In the genomic region with DNA sequence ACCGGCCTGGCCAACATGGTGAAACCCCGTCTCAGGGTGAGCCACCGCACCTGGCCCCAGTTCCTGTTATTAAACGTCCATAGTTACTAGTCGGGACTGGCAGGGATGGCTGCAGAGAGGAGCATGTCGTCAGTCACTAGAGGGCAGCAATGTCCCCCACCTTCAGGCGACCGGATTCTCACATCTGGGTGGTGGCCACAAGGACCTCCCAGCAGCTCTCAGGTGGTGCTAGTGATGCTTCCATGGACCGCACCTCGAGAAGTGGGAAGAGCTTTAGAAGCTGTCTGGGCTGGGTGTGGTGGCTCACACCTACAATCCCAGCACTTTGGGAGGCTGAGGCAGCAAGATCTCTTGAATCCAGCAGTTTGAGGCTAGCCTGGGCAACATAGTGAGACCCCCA, we compare ENCODE assay signal across 8 cellular contexts. TPM values are rescaled to one million over a fixed set of nuclear protein-coding genes. Genes with fewer than 3 reads are reported as not detected.
DNase-seq lines count a peak whose midpoint lies in the region; ATAC-seq and TF ChIP-seq lines count a peak whose summit lies in the region.
"Had no signal": no experiment of that assay in that cellular context is flagged by ENCODE, and none has a peak within 500 bp of the region (broad histone marks: within the 10 kb centered on the region; RNA-seq: fewer than 3 reads in every experiment).

No MANE protein-coding gene starts in this region.

- peak overlapping the region in 2 of 3 experiments; percentile 58 to 59; a peak in 2 of 7 replicates for H3K27ac Mint-ChIP-seq in H9

- H3K4ac ChIP-seq in H9 (ENCODE audit: low read depth, low read length) = no peak overlapping the region

- no peak overlapping the region for H4K8ac ChIP-seq in H9 (replicated peaks; ENCODE audit: insufficient read length, low read depth, low read length)

- H3K9me3 ChIP-seq in H9 (ENCODE audit: control insufficient read depth, low read depth, low read length) = no peaks in the 10 kb centered on the region

- H2BK20ac ChIP-seq in H9 (ENCODE audit: low read depth, low read length, poor library complexity, severe bottlenecking) = no peak overlapping the region

- no peaks in the 10 kb centered on the region for H3K36me3 Mint-ChIP-seq in H9 (ENCODE audit: insufficient read depth in 1 of 3, low read depth in 3 of 3)
- H3K36me3 Mint-ChIP-seq: brain had no signal

- H3K23ac ChIP-seq in H9 (ENCODE audit: insufficient read length, low read depth, low read length) = no peak overlapping the region

- no peak overlapping the region for H3K18ac ChIP-seq in H9 (ENCODE audit: insufficient read length, low read depth, low read length)

- H3K56ac ChIP-seq in H9 (ENCODE audit: insufficient read length, low read depth, low read length) = no peak overlapping the region

- H2AFZ ChIP-seq in H9 (ENCODE audit: low read length) = no peak overlapping the region

- H3K4me1 ChIP-seq in H9 (ENCODE audit: insufficient read depth, low read length) = no peaks in the 10 kb centered on the region

- peaks cover 1% of the 10 kb centered on the region for H3K27me3 Mint-ChIP-seq in H9 (ENCODE audit: low read depth)
- H3K27me3 Mint-ChIP-seq: brain had no signal

- no peak for TF ChIP-seq POLR2A in lower leg skin (IDR thresholded peaks at IDR 0.05)

- intact Hi-C loops in lower leg skin (cut with DNase I; ENCODE audit: low total_unique reads) = no loop called here

- H3K79me1 ChIP-seq in H9 (ENCODE audit: insufficient read depth, low read depth, low read length, poor library complexity, severe bottlenecking) = no peaks in the 10 kb centered on the region

- H3K23me2 ChIP-seq in H9 (ENCODE audit: insufficient read length, low read depth, low read length, poor library complexity, severe bottlenecking) = no peaks in the 10 kb centered on the region

- H2BK5ac ChIP-seq in H9 (ENCODE audit: insufficient read length, low read length) = no peak overlapping the region

- no peaks in the 10 kb centered on the region for H4K20me1 ChIP-seq in H9 (ENCODE audit: control insufficient read depth, insufficient read depth, insufficient read length)

- H3K79me2 ChIP-seq in H9 (ENCODE audit: insufficient read depth, low read length) = no peaks in the 10 kb centered on the region

- H3K9ac ChIP-seq in H9 (ENCODE audit: extremely low read depth, insufficient read length, low read length) = no peak overlapping the region

- H4K91ac ChIP-seq in H9 (ENCODE audit: insufficient read length, low read depth, low read length) = no peak overlapping the region

- peaks cover 0 to 2% of the 10 kb centered on the region in 2 experiments; a peak in 1 of 5 replicates for H3K9me3 Mint-ChIP-seq in H9

- TF ChIP-seq CTCF in GM12873 (IDR thresholded peaks at IDR 0.05; ENCODE audit: insufficient read depth, low read depth, low read length, missing control alignments) (peak; percentile 74), H9 (conservative IDR thresholded peaks at IDR 0.05) (peak; percentile 73), lower leg skin (IDR thresholded peaks at IDR 0.05) (no peak)

- H4K5ac ChIP-seq in H9 (ENCODE audit: insufficient read length, low read depth, low read length) = no peak overlapping the region

- DNase-seq in H9 (peak; percentile 90), NCI-H1092 (lab: John Stamatoyannopoulos, UW) (peak; percentile 8), lower leg skin (ENCODE audit: low spot score in 2 of 2) (no peak)
- DNase-seq in activated CD4-positive, alpha-beta T cell treated with anti-CD3 and anti-CD28 coated beads for 4 hours = peak; percentile 38 to 53
- peak; percentile 73 for DNase-seq in stimulated activated CD4-positive, alpha-beta T cell treated with anti-CD3 and anti-CD28 coated beads, Interleukin-15, amount 100 ng/mL, for 24 hours

- H3T11ph ChIP-seq in H9 (ENCODE audit: low read length) = no peak overlapping the region

- WGBS in H9 (ENCODE audit: extremely low coverage, insufficient read length, low lambda C conversion rate) = no CpG with 5 or more reads among the region's 10 CpGs
- 15 to 18% methylated on average over 10 of the region's 10 CpGs for WGBS in lower leg skin, 2 donors

- no peaks in the 10 kb centered on the region for H3K27me3 ChIP-seq in H9 (ENCODE audit: insufficient read depth, low read length)

- H3K4me2 ChIP-seq in H9 (ENCODE audit: insufficient read depth, insufficient read length, low read length) = no peak overlapping the region

- H3K4me3 ChIP-seq in lower leg skin (ENCODE audit: low read depth, poor library complexity, severe bottlenecking) = no peak overlapping the region

- H2BK15ac ChIP-seq in H9 (ENCODE audit: low read depth, low read length) = no peak overlapping the region

- no peak overlapping the region for H2BK120ac ChIP-seq in H9 (ENCODE audit: low read depth, low read length, poor library complexity, severe bottlenecking)

- H2BK12ac ChIP-seq in H9 (ENCODE audit: insufficient read length, low read depth, low read length) = no peak overlapping the region

- no peak overlapping the region for H2AK5ac ChIP-seq in H9 (ENCODE audit: insufficient read length, low read length)

- H3K14ac ChIP-seq in H9 (ENCODE audit: insufficient read depth, low read length) = no peak overlapping the region

- H3K4me1 Mint-ChIP-seq in H9 = peaks cover 2 to 6% of the 10 kb centered on the region in 2 experiments; a peak in 1 of 4 replicates
- H3K4me1 Mint-ChIP-seq: brain had no signal

- ATAC-seq in esophagus mucosa = peak; percentile 35

- H3K27ac ChIP-seq in H9 (ENCODE audit: insufficient read length, low read depth, low read length) = no peak overlapping the region

- no peak overlapping the region; a peak in 1 of 5 replicates for H3K4me3 Mint-ChIP-seq in H9
- H3K4me3 Mint-ChIP-seq: brain had no signal

RNA-seq across cellular contexts. Expression of gene IL3RA, which starts 13.3 kb away (rescaled TPM):
- total RNA-seq in H9 (2021) = 0.24 TPM in 1 of 2 replicates, not detected in the other
- 1.2 TPM for total RNA-seq in esophagus mucosa
- 1 to 10 TPM; 1.7 to 6.2 (median 4.5) TPM for total RNA-seq in lower leg skin

RNA-seq across cellular contexts. Expression of gene CSF2RA, which starts 54.7 kb away (rescaled TPM):
- total RNA-seq in H9 (2021) (4.4 and 4.7 TPM in 2 replicates), esophagus mucosa (3.3 TPM), lower leg skin (1 to 10 TPM; 2.4 to 7.5 (median 4.6) TPM)

Comparison
In these comparisons a context has a peak if more than half of its experiments do, and no peak if none do; other contexts are left out.
1. CTCF ChIP-seq: peak in GM12873 (single experiment) and H9 (single experiment); none in lower leg skin (0 of 3).
2. DNase-seq: peak in H9 (single experiment), NCI-H1092 (single experiment), activated CD4-positive, alpha-beta T cell treated with anti-CD3 and anti-CD28 coated beads for 4 hours (2 of 2) and stimulated activated CD4-positive, alpha-beta T cell treated with anti-CD3 and anti-CD28 coated beads, Interleukin-15, amount 100 ng/mL, for 24 hours (single experiment); none in lower leg skin (0 of 2).